ENCODE assay signal across 31 cellular contexts in genomic region chr11:29210426-29210825, GRCh38.
DNase-seq lines count a peak whose midpoint lies in the region; ATAC-seq and TF ChIP-seq lines count a peak whose summit lies in the region.
"Had no signal": no experiment of that assay in that cellular context is flagged by ENCODE, and none has a peak within 500 bp of the region (broad histone marks: within the 10 kb centered on the region; RNA-seq: fewer than 3 reads in every experiment).

No MANE protein-coding gene starts in this region.

- dilution Hi-C loops in IMR-90 (cut with HindIII; ENCODE audit: low sequenced_read_pairs, unreplicated experiment) = no loop called here

- H3K27me3 ChIP-seq in SK-N-SH (ENCODE audit: insufficient read depth) = no peaks in the 10 kb centered on the region
- no peaks in the 10 kb centered on the region for H3K27me3 ChIP-seq in IMR-90 (ENCODE audit: control insufficient read depth, insufficient read depth, low read length)
- no peaks in the 10 kb centered on the region for H3K27me3 ChIP-seq in A673 (replicated peaks; ENCODE audit: insufficient read depth, low read depth, low read length, poor library complexity)
- H3K27me3 ChIP-seq: BE2C; BLaER1; BLaER1 treated with 17β-estradiol and CSF1 and Interleukin-3, amounts not matched to agents 10 nM and 100 nM had no signal

- no peak overlapping the region for H2BK5ac ChIP-seq in IMR-90 (ENCODE audit: low read depth, low read length, poor library complexity, severe bottlenecking)

- no peaks in the 10 kb centered on the region; a peak in 1 of 4 replicates for H3K4me1 ChIP-seq in SK-N-SH (ENCODE audit: control insufficient read depth in 1 of 2, insufficient read depth in 2 of 2, low read depth in 1 of 2, low read length in 1 of 2)
- H3K4me1 ChIP-seq in IMR-90 (ENCODE audit: control insufficient read depth, insufficient read depth, low read length) = peaks cover 5% of the 10 kb centered on the region; the same call in 1 of the 2 replicates
- no peaks in the 10 kb centered on the region for H3K4me1 ChIP-seq in A673 (ENCODE audit: insufficient read depth, low read length, poor library complexity, severe bottlenecking)
- H3K4me1 ChIP-seq: A549; BE2C; BLaER1; BLaER1 treated with 17β-estradiol and CSF1 and Interleukin-3, amounts not matched to agents 10 nM and 100 nM; Caco-2 had no signal

- peak overlapping the region; percentile 55; the same call in 1 of the 2 replicates for H4K91ac ChIP-seq in IMR-90 (ENCODE audit: insufficient read depth, low read depth, low read length)

- no peak overlapping the region for H2AK5ac ChIP-seq in IMR-90 (ENCODE audit: low read depth, low read length)

- no peak for TF ChIP-seq EP300 in SK-N-SH (IDR thresholded peaks at IDR 0.05; ENCODE audit: borderline replicate concordance in 1 of 2, low read depth in 1 of 2, low read length in 1 of 2)

- no peaks in the 10 kb centered on the region for H3F3A ChIP-seq in SK-N-SH (replicated peaks; ENCODE audit: insufficient read depth)

- no peak overlapping the region for H2BK20ac ChIP-seq in IMR-90 (ENCODE audit: low read depth, low read length)

- H2AK9ac ChIP-seq in IMR-90 (replicated peaks; ENCODE audit: low read depth, low read length, poor library complexity) = no peak overlapping the region

- peak overlapping the region; percentile 39; the same call in 1 of the 2 replicates for H3K18ac ChIP-seq in IMR-90 (ENCODE audit: low read depth, low read length)

- no peak overlapping the region for H3K4ac ChIP-seq in IMR-90 (ENCODE audit: low read depth, low read length)

- H3K27ac ChIP-seq in SK-N-SH (ENCODE audit: low read depth in 2 of 2, low read length in 1 of 2) (no peak overlapping the region), IMR-90 (ENCODE audit: insufficient read depth, low read length) (no peak overlapping the region), A673 (ENCODE audit: low read depth, low read length, poor library complexity, severe bottlenecking) (no peak overlapping the region)
- H3K27ac ChIP-seq: 22Rv1; A549; BLaER1; BLaER1 treated with 17β-estradiol and CSF1 and Interleukin-3, amounts not matched to agents 10 nM and 100 nM; C4-2B had no signal

- BruUV-seq in IMR-90 (replicated peaks; lab: Mats Ljungman, UMichigan) (no TSS peak), A673 (replicated peaks; lab: Mats Ljungman, UMichigan) (no TSS peak)

- H3K36me3 ChIP-seq in SK-N-SH (replicated peaks in 1 of 2; ENCODE audit: control insufficient read depth in 1 of 2, insufficient read depth in 2 of 2, low read length in 1 of 2) (peaks cover 0 to 3% of the 10 kb centered on the region in 2 experiments), IMR-90 (ENCODE audit: control insufficient read depth, insufficient read depth, low read length) (no peaks in the 10 kb centered on the region), A673 (ENCODE audit: insufficient read depth, low read length, poor library complexity, severe bottlenecking) (no peaks in the 10 kb centered on the region)
- H3K36me3 ChIP-seq: BE2C; BLaER1; BLaER1 treated with 17β-estradiol and CSF1 and Interleukin-3, amounts not matched to agents 10 nM and 100 nM had no signal

- CTCF ChIA-PET in SK-N-SH (lab: Yijun Ruan, JAX) (no interaction called here), IMR-90 (lab: Yijun Ruan, JAX) (no interaction called here), A673 (lab: Charles Lee) (no interaction called here)

- no peak for TF ChIP-seq RAD21 in SK-N-SH (IDR thresholded peaks at IDR 0.05; ENCODE audit: low read length)
- TF ChIP-seq RAD21 in IMR-90 (IDR thresholded peaks at IDR 0.05; ENCODE audit: low read length) = no peak

- intact Hi-C loops in IMR-90 (cut with micrococcal nuclease) = no loop called here
- intact Hi-C loops in A673 (cut with micrococcal nuclease; ENCODE audit: unreplicated experiment) = no loop called here

- in situ Hi-C loops in IMR-90 (cut with MboI; ENCODE audit: low sequenced_read_pairs) = no loop called here

- no peak overlapping the region for H3K14ac ChIP-seq in IMR-90 (replicated peaks; ENCODE audit: low read depth, low read length)

- H4K5ac ChIP-seq in IMR-90 (ENCODE audit: low read depth, low read length) = no peak overlapping the region

- H3K79me1 ChIP-seq in IMR-90 (ENCODE audit: low read depth in 1 of 2, low read length in 2 of 2) = no peaks in the 10 kb centered on the region

- H2BK15ac ChIP-seq in IMR-90 (ENCODE audit: low read depth, low read length) = no peak overlapping the region; the same call in 2 of the 3 replicates

- no peaks in the 10 kb centered on the region for H3K9me3 ChIP-seq in SK-N-SH
- no peaks in the 10 kb centered on the region for H3K9me3 ChIP-seq in IMR-90 (ENCODE audit: control insufficient read depth, insufficient read depth, low read length)
- no peaks in the 10 kb centered on the region for H3K9me3 ChIP-seq in A673 (ENCODE audit: low read depth, low read length, poor library complexity, severe bottlenecking)
- H3K9me3 ChIP-seq: A549; BE2C; BLaER1; BLaER1 treated with 17β-estradiol and CSF1 and Interleukin-3, amounts not matched to agents 10 nM and 100 nM; Caco-2 had no signal

- H3K9me1 ChIP-seq in IMR-90 (ENCODE audit: insufficient read depth, low read length) = no peaks in the 10 kb centered on the region

- POLR2A ChIA-PET in SK-N-SH (lab: Yijun Ruan, JAX) (no interaction called here), IMR-90 (lab: Charles Lee; ENCODE audit: unreplicated experiment) (no interaction called here), A673 (lab: Charles Lee; ENCODE audit: low non-redundant PET) (no interaction called here)

- no peak overlapping the region for H3K56ac ChIP-seq in IMR-90 (ENCODE audit: extremely low read depth, insufficient read depth, low read length)

- H3K9me2 ChIP-seq in SK-N-SH = no peaks in the 10 kb centered on the region

- H3K4me3 ChIP-seq in SK-N-SH (ENCODE audit: low read depth in 2 of 2, low read length in 1 of 2) (no peak overlapping the region), IMR-90 (ENCODE audit: insufficient read depth, low read depth, low read length) (no peak overlapping the region), A673 (ENCODE audit: low read depth, low read length, poor library complexity, severe bottlenecking) (no peak overlapping the region)
- H3K4me3 ChIP-seq: A549; BLaER1; BLaER1 treated with 17β-estradiol and CSF1 and Interleukin-3, amounts not matched to agents 10 nM and 100 nM had no signal

- WGBS in SK-N-SH (ENCODE audit: low lambda C conversion rate) = 37% methylated on average over 2 of the region's 2 CpGs
- no CpG with 5 or more reads among the region's 2 CpGs for WGBS in IMR-90 (ENCODE audit: extremely low coverage in 2 of 2, insufficient read length in 1 of 2), 2 experiments

- H3K23ac ChIP-seq in IMR-90 (ENCODE audit: low read depth, low read length) = no peak overlapping the region

- no peak overlapping the region for H4K8ac ChIP-seq in IMR-90 (ENCODE audit: low read depth in 2 of 2, low read length in 2 of 2)

- H3K9ac ChIP-seq in SK-N-SH (no peak overlapping the region), IMR-90 (ENCODE audit: low read depth, low read length) (no peak overlapping the region)
- H3K9ac ChIP-seq: BLaER1; BLaER1 treated with 17β-estradiol and CSF1 and Interleukin-3, amounts not matched to agents 10 nM and 100 nM had no signal

- ATAC-seq in SK-N-SH treated with all-trans-retinoic acid at 6 μM for 48 hours (no peak), IMR-90 (ENCODE audit: low read depth) (no peak), GM21576 (IDR thresholded peaks at IDR 0.05; ENCODE audit: unreplicated experiment) (no peak)
- ATAC-seq: A549; CD8-positive, alpha-beta T cell had no signal

- no peaks in the 10 kb centered on the region for H3K79me2 ChIP-seq in SK-N-SH (ENCODE audit: insufficient read depth)

- no peaks in the 10 kb centered on the region for H4K20me1 ChIP-seq in SK-N-SH (ENCODE audit: insufficient read depth)
- H4K20me1 ChIP-seq in IMR-90 (ENCODE audit: insufficient read depth, low read length) = no peaks in the 10 kb centered on the region
- H4K20me1 ChIP-seq: BLaER1; BLaER1 treated with 17β-estradiol and CSF1 and Interleukin-3, amounts not matched to agents 10 nM and 100 nM had no signal

- DNase-seq in SK-N-SH = no peak
- DNase-seq in IMR-90 = no peak
- DNase-seq in amniotic epithelial cell (ENCODE audit: low read depth) = peak; percentile 51
- no peak for DNase-seq in A673 (ENCODE audit: low spot score)
- DNase-seq: 8988T; ACHN; AML-193; BE2C; C1 segment of cervical spinal cord; Caco-2; Calu3; CD4-positive, alpha-beta memory T cell; CD4-positive, alpha-beta T cell; CD4-positive, CD25-positive, alpha-beta regulatory T cell; CD8-positive, alpha-beta memory T cell; CD8-positive, alpha-beta T cell; COR-L47; DMS 273 treated with DMSO at 0.1 percent for 48 hours; DMS153; DMS53; DMS79; DMS79 treated with DMSO at 0.1 percent for 48 hours; DND-41; EL had no signal

- H3K4me2 ChIP-seq in SK-N-SH = no peak overlapping the region
- no peak overlapping the region for H3K4me2 ChIP-seq in IMR-90 (ENCODE audit: low read depth, low read length)
- H3K4me2 ChIP-seq: A549; BLaER1; BLaER1 treated with 17β-estradiol and CSF1 and Interleukin-3, amounts not matched to agents 10 nM and 100 nM had no signal

- H2AFZ ChIP-seq in SK-N-SH (ENCODE audit: low read depth) (0 out of 2 replicates have a peak overlapping the region, but pooled peaks have one; percentile 38), IMR-90 (replicated peaks; ENCODE audit: low read length, poor library complexity) (no peak overlapping the region)

- no peak for TF ChIP-seq POLR2A in IMR-90 (IDR thresholded peaks at IDR 0.05; ENCODE audit: low read depth, low read length)

- TF ChIP-seq CTCF in SK-N-SH (IDR thresholded peaks at IDR 0.05) (no peak), IMR-90 (conservative IDR thresholded peaks at IDR 0.05; ENCODE audit: low read depth, low read length) (no peak), A673 (conservative IDR thresholded peaks at IDR 0.05; ENCODE audit: low read depth, low read length) (no peak)

- no peak overlapping the region for H2BK120ac ChIP-seq in IMR-90 (ENCODE audit: low read depth, low read length)

TF ChIP-seq in SK-N-SH, 30 proteins besides CTCF, POLR2A, EP300 and RAD21 (continues in another document):
- TF ChIP-seq MAX (IDR thresholded peaks at IDR 0.05; ENCODE audit: low read depth) = 0 out of 2 replicates have a peak, but pooled peaks have one; percentile 27

TF ChIP-seq in SK-N-SH treated with all-trans-retinoic acid at 6 μM for 48 hours, 23 proteins besides CTCF, POLR2A, EP300 and RAD21 (continues in another document):
- TF ChIP-seq PPARA (CRISPR knock-in tag; IDR thresholded peaks at IDR 0.05; ENCODE audit: borderline replicate concordance) = no peak
- TF ChIP-seq TCF4 (CRISPR knock-in tag; IDR thresholded peaks at IDR 0.05; ENCODE audit: borderline replicate concordance) = no peak
- TF ChIP-seq CSDC2 (CRISPR knock-in tag; IDR thresholded peaks at IDR 0.05) = no peak
- no peak for TF ChIP-seq RARB (CRISPR knock-in tag; IDR thresholded peaks at IDR 0.05)
- no peak for TF ChIP-seq ZC3H10 (CRISPR knock-in tag; IDR thresholded peaks at IDR 0.05)

TF ChIP-seq in IMR-90, 13 proteins besides CTCF, POLR2A, EP300 and RAD21 (continues in another document):
- TF ChIP-seq FOS (IDR thresholded peaks at IDR 0.05; ENCODE audit: low read depth, low read length) = no peak
- TF ChIP-seq MAFK (IDR thresholded peaks at IDR 0.05; ENCODE audit: low read depth, low read length) = no peak
- no peak for TF ChIP-seq SMC3 (IDR thresholded peaks at IDR 0.05; ENCODE audit: low read depth, low read length)
